28 cellular contexts compared by ENCODE assay signal in the genomic region with DNA sequence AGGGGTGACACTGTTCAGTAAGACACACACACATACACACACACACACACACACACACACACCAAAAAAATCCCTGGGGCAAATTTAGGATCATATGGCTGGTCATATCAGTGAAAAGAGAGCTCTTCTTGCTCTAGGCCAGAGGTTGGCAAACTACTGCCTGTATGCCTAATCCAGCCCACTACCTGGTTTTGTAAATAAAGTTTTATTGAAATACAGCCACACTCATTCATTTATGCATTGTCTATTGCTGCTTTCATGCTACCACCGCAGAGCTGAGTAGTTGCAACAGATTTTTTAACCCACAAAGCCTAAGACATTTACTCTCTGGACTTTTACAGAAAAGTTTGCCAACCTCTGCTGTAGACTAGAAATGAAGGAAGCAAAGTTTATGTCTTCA. TPM values are rescaled to one million over a fixed set of nuclear protein-coding genes. Genes with fewer than 3 reads are reported as not detected.
"Had no signal": no experiment of that assay in that cellular context is flagged by ENCODE, and none has a peak within 500 bp of the region (broad histone marks: within the 10 kb centered on the region; RNA-seq: fewer than 3 reads in every experiment).

No MANE protein-coding gene starts in this region.

- H3K36me3 ChIP-seq: adrenal gland had no signal

- ATAC-seq: activated naive CD8-positive, alpha-beta T cell treated with anti-CD3 and anti-CD28 coated beads, Interleukin-2, amount 50 U/mL, for 24 hours; activated T-cell treated with anti-CD3 and anti-CD28 coated beads, Interleukin-2, amount 50 U/mL, for 4 hours; effector memory CD8-positive, alpha-beta T cell; T-helper 17 cell; WTC11 had no signal

- H3K27me3 ChIP-seq: adrenal gland, body of pancreas, esophagus squamous epithelium had no signal

- H3K4me1 ChIP-seq: adrenal gland had no signal

- H3K9me3 ChIP-seq: adrenal gland, body of pancreas, esophagus squamous epithelium had no signal

- H3K4me3 ChIP-seq: adrenal gland, body of pancreas, esophagus squamous epithelium had no signal

- H3K27ac ChIP-seq: body of pancreas had no signal

- DNase-seq: activated CD4-positive, alpha-beta memory T cell treated with anti-CD3 and anti-CD28 coated beads, Interleukin-2, amount 10 ng/mL, durations not matched to agents 7 days and 5 days; activated CD4-positive, alpha-beta T cell treated with anti-CD3 and anti-CD28 coated beads for 1 hour; activated CD4-positive, alpha-beta T cell treated with anti-CD3 and anti-CD28 coated beads for 4 hours; activated CD4-positive, alpha-beta T cell treated with anti-CD3 and anti-CD28 coated beads, Interleukin-2, amount 10 ng/mL, durations not matched to agents 7 days and 5 days; activated CD4-positive, alpha-beta T cell treated with anti-CD3 and anti-CD28 coated beads, Interleukin-2, amount 50 U/mL, for 4 hours; activated CD8-positive, alpha-beta memory T cell treated with anti-CD3 and anti-CD28 coated beads, Interleukin-2, amount 50 U/mL, for 48 hours; activated effector memory CD4-positive, alpha-beta T cell treated with anti-CD3 and anti-CD28 coated beads, Interleukin-2, amount 50 U/mL, for 16 hours; activated naive CD4-positive, alpha-beta T cell treated with anti-CD3 and anti-CD28 coated beads for 36 hours; activated naive CD8-positive, alpha-beta T cell treated with anti-CD3 and anti-CD28 coated beads for 36 hours; activated naive CD8-positive, alpha-beta T cell treated with anti-CD3 and anti-CD28 coated beads, Interleukin-2, amount 50 U/mL, for 24 hours; activated T-cell treated with anti-CD3 and anti-CD28 coated beads for 4 hours; activated T-cell treated with anti-CD3 and anti-CD28 coated beads, Interleukin-2, amount 50 U/mL, for 4 hours; aorta; body of pancreas; cortex of kidney; effector CD4-positive, alpha-beta T cell; effector memory CD8-positive, alpha-beta T cell; esophagus squamous epithelium; foreskin melanocyte; T-helper 1 cell; T-helper 17 cell; T1000 had no signal

- FAIRE-seq: colon had no signal

RNA-seq across cellular contexts. Expression of gene ACP3, which starts 30.6 kb away (rescaled TPM):
- total RNA-seq: activated CD4-positive, alpha-beta memory T cell treated with anti-CD3 and anti-CD28 coated beads, Interleukin-2, amount 10 ng/mL, durations not matched to agents 7 days and 5 days; activated CD4-positive, alpha-beta T cell treated with anti-CD3 and anti-CD28 coated beads, Interleukin-2, amount 10 ng/mL, durations not matched to agents 7 days and 5 days; activated naive CD4-positive, alpha-beta T cell treated with anti-CD3 and anti-CD28 coated beads for 36 hours; activated naive CD8-positive, alpha-beta T cell treated with anti-CD3 and anti-CD28 coated beads for 36 hours; activated T-cell treated with anti-CD3 and anti-CD28 coated beads, Interleukin-2, amount 50 U/mL, for 4 hours; activated T-helper 2 cell treated with anti-CD3 and anti-CD28 coated beads, Interferon-gamma antibody, Interleukin-2, Interleukin-4, amounts not matched to agents 10 μg/mL and 5 μg/mL and 100 μg/mL, durations not matched to agents 14 hours and 24 hours and 36 hours; chondrocyte; dermis blood vessel endothelial cell had no signal
